32 cellular contexts compared by ENCODE assay signal in the genomic region with DNA sequence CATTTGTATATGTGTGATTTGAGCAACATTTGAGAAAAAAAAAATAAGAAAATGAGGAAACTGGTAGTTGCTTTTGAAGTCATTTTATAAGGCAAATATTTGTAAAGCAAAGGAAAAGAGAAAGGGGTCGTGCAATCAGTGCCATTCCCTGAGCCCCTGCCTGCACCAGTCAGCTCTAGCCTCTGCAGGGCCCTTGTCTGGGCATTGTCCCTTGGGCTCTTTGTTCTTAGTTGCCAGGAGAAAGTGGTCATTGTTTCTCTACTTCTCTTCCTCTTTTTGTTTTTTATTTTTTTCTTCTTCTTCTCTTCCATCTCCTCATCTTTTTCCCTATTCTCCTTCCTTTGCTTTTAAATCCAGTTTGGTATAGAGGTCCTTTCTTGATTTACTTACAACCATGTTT.
"Had no signal": no experiment of that assay in that cellular context is flagged by ENCODE, and none has a peak within 500 bp of the region (broad histone marks: within the 10 kb centered on the region; RNA-seq: fewer than 3 reads in every experiment).

No MANE protein-coding gene starts in this region.

- H3K4me3 Mint-ChIP-seq: activated CD8-positive, alpha-beta T cell treated with anti-CD3 and anti-CD28 coated beads, Interleukin-2, amount 10 ng/mL, durations not matched to agents 7 days and 5 days; activated naive CD8-positive, alpha-beta T cell treated with anti-CD3 and anti-CD28 coated beads, Interleukin-2, amount 50 U/mL, for 24 hours; T-cell had no signal

- H3K27ac ChIP-seq: ascending aorta, body of pancreas, KMS-11, SK-N-MC, VCaP had no signal

- H3K4me1 ChIP-seq: ascending aorta, body of pancreas had no signal

- H3K4me2 ChIP-seq: KMS-11 had no signal

- H3K27me3 ChIP-seq: ascending aorta, body of pancreas, MG63 had no signal

- H3K9me3 Mint-ChIP-seq: activated naive CD4-positive, alpha-beta T cell treated with anti-CD3 and anti-CD28 coated beads, Interleukin-2, amount 50 U/mL, for 72 hours; activated naive CD8-positive, alpha-beta T cell treated with anti-CD3 and anti-CD28 coated beads, Interleukin-2, amount 50 U/mL, for 24 hours; T-cell had no signal

- DNase-seq: activated CD4-positive, alpha-beta T cell treated with anti-CD3 and anti-CD28 coated beads for 4 hours; activated CD4-positive, alpha-beta T cell treated with anti-CD3 and anti-CD28 coated beads, Interleukin-2, amount 50 U/mL, for 4 hours; activated CD8-positive, alpha-beta memory T cell treated with anti-CD3 and anti-CD28 coated beads, Interleukin-2, amount 50 U/mL, for 48 hours; activated CD8-positive, alpha-beta T cell treated with anti-CD3 and anti-CD28 coated beads, Interleukin-2, amount 10 ng/mL, durations not matched to agents 7 days and 5 days; activated effector memory CD4-positive, alpha-beta T cell treated with Interleukin-2 at 50 U/mL for 16 hours; activated naive CD4-positive, alpha-beta T cell treated with Interleukin-2 at 50 U/mL for 16 hours; activated naive CD8-positive, alpha-beta T cell treated with anti-CD3 and anti-CD28 coated beads, Interleukin-2, amount 50 U/mL, for 24 hours; activated T-cell treated with anti-CD3 and anti-CD28 coated beads, Interleukin-2, amount 50 U/mL, for 1 hour; amniotic stem cell; body of pancreas; central memory CD4-positive, alpha-beta T cell; MG63; MV-4-11; NCI-H1092 treated with DMSO at 0.1 percent for 48 hours; NCI-H1436; NCI-H1694 treated with DMSO at 0.1 percent for 48 hours; NCI-H2029 treated with DMSO at 0.1 percent for 48 hours; NCI-H510A treated with DMSO at 0.1 percent for 48 hours; NCI-H69; NK-92 treated with Interleukin-12 subunit alpha and Interleukin-12 subunit beta, amount 100 ng/mL, for 24 hours; OCI-M1; RPMI8226; T-cell; T-helper 2 cell; T1000 had no signal

- H3K36me3 ChIP-seq: ascending aorta, MG63 had no signal

- H3K27ac Mint-ChIP-seq: activated CD8-positive, alpha-beta T cell treated with anti-CD3 and anti-CD28 coated beads, Interleukin-2, amount 10 ng/mL, durations not matched to agents 7 days and 5 days; activated naive CD4-positive, alpha-beta T cell treated with anti-CD3 and anti-CD28 coated beads, Interleukin-2, amount 50 U/mL, for 72 hours; activated naive CD8-positive, alpha-beta T cell treated with anti-CD3 and anti-CD28 coated beads, Interleukin-2, amount 50 U/mL, for 24 hours; T-cell had no signal

- H3K4me3 ChIP-seq: ascending aorta, body of pancreas, MG63, SK-N-MC had no signal

- ATAC-seq: activated CD8-positive, alpha-beta T cell treated with anti-CD3 and anti-CD28 coated beads, Interleukin-2, amount 10 ng/mL, durations not matched to agents 7 days and 5 days; activated naive CD4-positive, alpha-beta T cell treated with anti-CD3 and anti-CD28 coated beads, Interleukin-2, amount 50 U/mL, for 72 hours; activated naive CD8-positive, alpha-beta T cell treated with anti-CD3 and anti-CD28 coated beads, Interleukin-2, amount 50 U/mL, for 24 hours; body of pancreas; Panc1; Right ventricle myocardium inferior; T-cell had no signal

- H3K27me3 Mint-ChIP-seq: activated naive CD8-positive, alpha-beta T cell treated with anti-CD3 and anti-CD28 coated beads, Interleukin-2, amount 50 U/mL, for 24 hours; T-cell had no signal

- H3K9ac ChIP-seq: KMS-11 had no signal

- H3K36me3 Mint-ChIP-seq: activated naive CD4-positive, alpha-beta T cell treated with anti-CD3 and anti-CD28 coated beads, Interleukin-2, amount 50 U/mL, for 72 hours; T-cell had no signal

- H3K9me3 ChIP-seq: ascending aorta, body of pancreas, MG63 had no signal
